In genomic region chr5:149552038-149552494, GRCh38 we compare ENCODE assay signal across 1 cellular context.
TF ChIP-seq lines count a peak whose summit lies in the region.

No MANE protein-coding gene starts in this region.

TF ChIP-seq in GM12878, 131 proteins besides CTCF, POLR2A, EP300 and RAD21 (continued from another document):
- no peak for TF ChIP-seq CBX5 (IDR thresholded peaks at IDR 0.05; ENCODE audit: low read depth)
TF ChIP-seq in GM12878: peak in this region for 1.
